Comparison of ENCODE assay signal across 10 cellular contexts in the genomic region with DNA sequence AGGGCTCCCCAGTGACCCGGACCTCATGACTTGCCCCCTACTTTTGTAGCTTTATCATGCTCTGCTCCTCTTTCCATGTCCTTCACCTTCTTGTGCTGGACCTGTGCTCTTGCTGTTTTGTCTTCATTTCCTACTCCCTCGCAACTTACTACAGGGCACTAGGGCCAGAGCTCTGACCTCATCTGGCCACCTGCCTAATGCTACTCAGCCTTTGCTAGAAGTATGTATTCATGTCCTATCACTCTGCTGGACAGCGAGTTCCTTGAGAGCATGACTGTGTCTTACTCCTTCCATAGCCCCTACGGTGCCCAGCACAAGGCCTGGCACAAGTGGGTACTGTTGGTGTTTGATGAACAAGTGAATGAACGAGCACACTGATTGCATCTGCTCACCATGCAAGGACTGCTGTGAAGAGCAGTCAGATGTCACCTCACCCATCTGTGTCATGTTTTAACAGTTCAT. TPM values are rescaled to one million over a fixed set of nuclear protein-coding genes. Genes with fewer than 3 reads are reported as not detected.
DNase-seq lines count a peak whose midpoint lies in the region; ATAC-seq, FAIRE-seq and TF ChIP-seq lines count a peak whose summit lies in the region.
"Had no signal": no experiment of that assay in that cellular context is flagged by ENCODE, and none has a peak within 500 bp of the region (broad histone marks: within the 10 kb centered on the region; RNA-seq: fewer than 3 reads in every experiment).

No MANE protein-coding gene starts in this region.

- H3K9me3 ChIP-seq in heart left ventricle: no peaks in the 10 kb centered on the region
- H3K9me3 ChIP-seq in adipocyte (ENCODE audit: control insufficient read depth, low read length): no peaks in the 10 kb centered on the region
- no peaks in the 10 kb centered on the region for H3K9me3 ChIP-seq in kidney (ENCODE audit: control insufficient read depth in 1 of 2, low read length in 2 of 2)
- no peaks in the 10 kb centered on the region for H3K9me3 ChIP-seq in upper lobe of right lung
- H3K9me3 ChIP-seq: SJSA1 had no signal

- ATAC-seq in heart left ventricle (peak in 3 of 4 donors; percentile 1 to 11 (median 5)), Right ventricle myocardium superior (ENCODE audit: poor library complexity) (no peak), upper lobe of right lung (no peak)

- WGBS in heart left ventricle, 4 donors: 38 to 47% (median 43%) methylated on average over 5 of the region's 5 CpGs

- H3K27ac ChIP-seq in heart left ventricle: peak overlapping the region in 9 of 12 donors; percentile 86 to 98 (median 94)
- H3K27ac ChIP-seq in kidney (ENCODE audit: low read depth in 2 of 2, low read length in 2 of 2): no peak overlapping the region
- H3K27ac ChIP-seq in upper lobe of right lung: no peak overlapping the region
- H3K27ac ChIP-seq: SJSA1 had no signal

- DNase-seq in heart left ventricle (no peak), Right ventricle myocardium superior (no peak), adipocyte (ENCODE audit: low read depth) (peak; percentile 15), kidney (peak; percentile 61), upper lobe of right lung (peak; percentile 58), urothelium cell line (ENCODE audit: low spot score) (no peak), DMS153 (lab: John Stamatoyannopoulos, UW) (no peak), NCI-H2171 (lab: John Stamatoyannopoulos, UW) (no peak)
- DNase-seq: DMS 273 treated with DMSO at 0.1 percent for 48 hours had no signal

- TF ChIP-seq CTCF in heart left ventricle (IDR thresholded peaks at IDR 0.05) (no peak), kidney (IDR thresholded peaks at IDR 0.05; ENCODE audit: borderline replicate concordance, extremely low read depth, insufficient read depth) (no peak), upper lobe of right lung (IDR thresholded peaks at IDR 0.05) (no peak)

- H3K4me3 ChIP-seq in heart left ventricle: peak overlapping the region in 11 of 12 donors; percentile 84 to 98 (median 90)
- peak overlapping the region; percentile 91 for H3K4me3 ChIP-seq in adipocyte (ENCODE audit: low read length)
- peak overlapping the region; percentile 65 to 84 for H3K4me3 ChIP-seq in kidney (ENCODE audit: low read length in 2 of 2)
- H3K4me3 ChIP-seq in upper lobe of right lung: peak overlapping the region; percentile 89

- H3K27me3 ChIP-seq in heart left ventricle: no peaks in the 10 kb centered on the region
- H3K27me3 ChIP-seq in adipocyte (replicated peaks; ENCODE audit: control insufficient read depth, insufficient read depth, low read length): no peaks in the 10 kb centered on the region
- no peaks in the 10 kb centered on the region for H3K27me3 ChIP-seq in upper lobe of right lung
- H3K27me3 ChIP-seq: SJSA1 had no signal

- no peak for FAIRE-seq in kidney (lab: Jason Lieb, UNC)
- FAIRE-seq in urothelium cell line (lab: Jason Lieb, UNC): no peak

- peak overlapping the region; percentile 97 for H3K9ac ChIP-seq in adipocyte (ENCODE audit: low read length)
- H3K9ac ChIP-seq in kidney (ENCODE audit: low read length in 2 of 2): peak overlapping the region in 1 of 2 donors; percentile 72

- H3K36me3 ChIP-seq in heart left ventricle (peaks cover 0 to 31% (median 19%) of the 10 kb centered on the region in 9 donors), adipocyte (ENCODE audit: control insufficient read depth, insufficient read depth, low read length, severe bottlenecking) (peaks cover 8% of the 10 kb centered on the region), kidney (ENCODE audit: control insufficient read depth in 1 of 2, insufficient read depth in 2 of 2, low read length in 2 of 2) (peaks cover 5 to 14% of the 10 kb centered on the region in 2 donors), upper lobe of right lung (peaks cover 12% of the 10 kb centered on the region)

- H3K4me1 ChIP-seq in heart left ventricle (peaks cover 0 to 67% (median 34%) of the 10 kb centered on the region in 12 donors), adipocyte (ENCODE audit: control insufficient read depth, insufficient read depth, low read length) (peaks cover 46% of the 10 kb centered on the region), kidney (ENCODE audit: control insufficient read depth in 1 of 2, insufficient read depth in 1 of 2, low read depth in 1 of 2, low read length in 2 of 2) (peaks cover 22 to 34% of the 10 kb centered on the region in 2 donors), upper lobe of right lung (peaks cover 30% of the 10 kb centered on the region)

- intact Hi-C loops in heart left ventricle (cut with DNase I): loop anchor here in 3 of 10 donors (2.0 to 10.0 kb wide), 3 partner anchors 53 to 177 kb away; a partner anchor contains a TSS
- intact Hi-C loops in Right ventricle myocardium superior (cut with DNase I): no loop called here
- intact Hi-C loops in kidney (cut with DNase I): no loop called here
- intact Hi-C loops in upper lobe of right lung (cut with DNase I): no loop called here

- TF ChIP-seq POLR2A in heart left ventricle (IDR thresholded peaks at IDR 0.05): no peak

RNA-seq across cellular contexts. Expression of a gene that starts 1.9 kb away (rescaled TPM):
- 100 to 1,000 TPM; 123 to 319 (median 214) TPM for total RNA-seq in heart left ventricle
- 100 to 1,000 TPM; 135 to 146 TPM for polyA plus RNA-seq in heart left ventricle
- total RNA-seq in Right ventricle myocardium superior: 222 TPM
- 66.6 TPM for total RNA-seq in kidney
- 108 TPM for polyA plus RNA-seq in kidney (ENCODE audit: insufficient read depth, low read depth, low replicate concordance)
- total RNA-seq in upper lobe of right lung: 46.0 TPM

RNA-seq across cellular contexts. Expression of a gene that starts 21.7 kb away (rescaled TPM):
- 10 to 100 TPM; 39.8 to 92.3 (median 48.5) TPM for total RNA-seq in heart left ventricle
- 10 to 100 TPM; 28.9 to 53.2 TPM for polyA plus RNA-seq in heart left ventricle
- 39.6 TPM for total RNA-seq in Right ventricle myocardium superior
- 116 TPM for total RNA-seq in kidney
- polyA plus RNA-seq in kidney (ENCODE audit: insufficient read depth, low read depth, low replicate concordance): 69.3 TPM
- 95.9 TPM for total RNA-seq in upper lobe of right lung

RNA-seq across cellular contexts. Expression of a gene that starts 37.6 kb away (rescaled TPM):
- total RNA-seq in heart left ventricle (1 to 10 TPM in 1 of 9 donors, under 1 TPM in 2, not detected in 6; 0.25 to 1.5 (median 0.27) TPM), Right ventricle myocardium superior (0.11 TPM), kidney (0.38 TPM), upper lobe of right lung (not detected)
- polyA plus RNA-seq in heart left ventricle (under 1 TPM in 1 of 2 donors, not detected in 1; 0.19 TPM), kidney (ENCODE audit: insufficient read depth, low read depth, low replicate concordance) (not detected)

RNA-seq across cellular contexts. Expression of a gene that starts 53.8 kb away (rescaled TPM):
- 1 to 10 TPM; 1.1 to 5.7 (median 2.1) TPM for total RNA-seq in heart left ventricle
- polyA plus RNA-seq in heart left ventricle: 1 to 10 TPM; 1.3 to 1.7 TPM
- 2.2 TPM for total RNA-seq in Right ventricle myocardium superior
- total RNA-seq in kidney: 52.0 TPM
- polyA plus RNA-seq in kidney (ENCODE audit: insufficient read depth, low read depth, low replicate concordance): 30.2 TPM
- total RNA-seq in upper lobe of right lung: 10.8 TPM

Comparison
In these comparisons a context has a peak if more than half of its experiments do, and no peak if none do; other contexts are left out.
1. ATAC-seq: peak in heart left ventricle (3 of 4); none in Right ventricle myocardium superior (single experiment) and upper lobe of right lung (single experiment).
2. DNase-seq: peak in adipocyte (single experiment), kidney (single experiment) and upper lobe of right lung (single experiment); none in heart left ventricle (0 of 5), Right ventricle myocardium superior (single experiment), urothelium cell line (single experiment), DMS153 (single experiment) and NCI-H2171 (single experiment).
3. H3K27ac ChIP-seq: peak in heart left ventricle (9 of 12); none in kidney (0 of 2) and upper lobe of right lung (single experiment).
4. Peak in every context shown above with its lines, with median percentiles within 50 percentile points of each other: H3K4me3 ChIP-seq.